ENCODE assay signal across 1 cellular context in the genomic region with DNA sequence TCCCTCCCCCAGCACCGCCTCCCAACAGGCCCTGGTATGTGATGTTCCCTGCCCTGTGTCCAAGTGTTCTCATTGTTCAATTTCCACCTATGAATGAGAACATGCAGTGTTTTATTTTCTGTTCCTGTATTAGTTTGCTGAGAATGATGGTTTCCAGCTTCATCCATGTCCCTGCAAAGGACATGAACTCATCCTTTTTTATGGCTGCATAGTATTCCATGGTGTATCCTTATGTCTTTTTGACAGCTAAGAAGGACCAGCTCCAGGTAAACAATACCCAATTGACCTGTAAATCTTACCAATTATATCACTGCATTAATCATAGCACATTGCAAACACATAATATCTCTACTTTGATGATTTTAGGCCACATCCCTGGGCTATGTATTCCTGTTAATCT.
TF ChIP-seq lines count a peak whose summit lies in the region.

No MANE protein-coding gene starts in this region.

TF ChIP-seq in HEK293, 187 proteins besides CTCF, POLR2A, EP300 and RAD21 (continued from another document):
- TF ChIP-seq, protein P1, sequence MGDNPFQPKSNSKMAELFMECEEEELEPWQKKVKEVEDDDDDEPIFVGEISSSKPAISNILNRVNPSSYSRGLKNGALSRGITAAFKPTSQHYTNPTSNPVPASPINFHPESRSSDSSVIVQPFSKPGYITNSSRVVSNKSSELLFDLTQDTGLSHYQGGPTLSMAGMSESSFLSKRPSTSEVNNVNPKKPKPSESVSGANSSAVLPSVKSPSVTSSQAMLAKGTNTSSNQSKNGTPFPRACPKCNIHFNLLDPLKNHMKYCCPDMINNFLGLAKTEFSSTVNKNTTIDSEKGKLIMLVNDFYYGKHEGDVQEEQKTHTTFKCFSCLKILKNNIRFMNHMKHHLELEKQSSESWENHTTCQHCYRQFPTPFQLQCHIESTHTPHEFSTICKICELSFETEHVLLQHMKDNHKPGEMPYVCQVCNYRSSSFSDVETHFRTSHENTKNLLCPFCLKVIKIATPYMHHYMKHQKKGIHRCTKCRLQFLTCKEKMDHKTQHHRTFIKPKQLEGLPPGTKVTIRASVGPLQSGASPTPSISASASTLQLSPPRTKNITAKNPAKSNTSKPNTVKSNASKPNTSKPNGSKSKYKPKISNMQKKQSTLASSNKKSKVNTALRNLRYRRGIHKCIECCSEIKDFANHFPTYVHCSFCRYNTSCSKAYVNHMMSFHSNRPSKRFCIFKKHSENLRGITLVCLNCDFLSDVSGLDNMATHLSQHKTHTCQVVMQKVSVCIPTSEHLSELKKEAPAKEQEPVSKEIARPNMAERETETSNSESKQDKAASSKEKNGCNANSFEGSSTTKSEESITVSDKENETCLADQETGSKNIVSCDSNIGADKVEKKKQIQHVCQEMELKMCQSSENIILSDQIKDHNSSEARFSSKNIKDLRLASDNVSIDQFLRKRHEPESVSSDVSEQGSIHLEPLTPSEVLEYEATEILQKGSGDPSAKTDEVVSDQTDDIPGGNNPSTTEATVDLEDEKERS (tag by site-specific recombination; IDR thresholded peaks at IDR 0.05) = 0 out of 2 replicates have a peak, but pooled peaks have one; percentile 34
